Comparison of ENCODE assay signal across 1 cellular context in the genomic region with DNA sequence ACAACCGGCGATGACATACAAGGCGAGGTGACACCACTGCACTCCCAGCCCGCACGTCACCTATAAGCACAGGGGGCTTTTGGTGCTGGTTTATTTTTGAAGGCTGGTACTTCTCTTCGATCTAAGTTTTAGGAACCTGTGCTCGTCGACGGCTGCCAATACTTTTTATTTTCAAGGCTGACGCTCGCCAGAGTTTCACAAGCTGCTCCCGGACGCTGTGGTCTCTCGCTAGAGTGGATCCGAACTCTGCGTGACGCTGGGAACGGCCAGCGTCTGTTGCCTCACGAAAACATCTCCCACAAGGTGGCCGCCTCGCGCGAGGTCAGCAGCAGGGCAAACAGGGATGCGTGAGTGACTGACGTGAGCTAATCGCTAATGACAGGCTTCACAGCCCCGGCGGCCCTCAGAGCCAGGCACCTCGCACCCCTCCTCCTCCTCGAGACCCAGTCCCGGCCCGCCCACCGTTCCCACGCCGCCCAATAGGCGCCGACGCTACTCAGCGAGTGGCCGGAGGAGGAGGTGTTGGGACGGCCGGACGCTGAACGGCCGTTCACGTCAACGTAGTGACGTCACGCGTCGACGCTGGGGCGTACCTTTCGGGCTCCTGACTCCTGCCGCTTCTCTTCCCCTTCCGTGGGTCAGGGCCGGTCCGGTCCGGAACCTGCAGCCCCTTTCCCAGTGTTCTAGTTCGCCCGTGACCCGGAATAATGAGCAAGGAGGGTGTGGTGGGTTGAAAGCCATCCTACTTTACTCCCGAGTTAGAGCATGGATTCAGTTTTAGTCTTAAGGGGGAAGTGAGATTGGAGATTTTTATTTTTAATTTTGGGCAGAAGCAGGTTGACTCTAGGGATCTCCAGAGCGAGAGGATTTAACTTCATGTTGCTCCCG.
TF ChIP-seq lines count a peak whose summit lies in the region.

A gene (plus strand): TSS at position 621 of the 888 bp plus-strand sequence. CDS start 15,351 bp downstream, outside the sequence.

TF ChIP-seq in HepG2, 621 proteins besides CTCF, POLR2A, EP300 and RAD21 (continued from another document and continues in another):
- TF ChIP-seq, protein P1, sequence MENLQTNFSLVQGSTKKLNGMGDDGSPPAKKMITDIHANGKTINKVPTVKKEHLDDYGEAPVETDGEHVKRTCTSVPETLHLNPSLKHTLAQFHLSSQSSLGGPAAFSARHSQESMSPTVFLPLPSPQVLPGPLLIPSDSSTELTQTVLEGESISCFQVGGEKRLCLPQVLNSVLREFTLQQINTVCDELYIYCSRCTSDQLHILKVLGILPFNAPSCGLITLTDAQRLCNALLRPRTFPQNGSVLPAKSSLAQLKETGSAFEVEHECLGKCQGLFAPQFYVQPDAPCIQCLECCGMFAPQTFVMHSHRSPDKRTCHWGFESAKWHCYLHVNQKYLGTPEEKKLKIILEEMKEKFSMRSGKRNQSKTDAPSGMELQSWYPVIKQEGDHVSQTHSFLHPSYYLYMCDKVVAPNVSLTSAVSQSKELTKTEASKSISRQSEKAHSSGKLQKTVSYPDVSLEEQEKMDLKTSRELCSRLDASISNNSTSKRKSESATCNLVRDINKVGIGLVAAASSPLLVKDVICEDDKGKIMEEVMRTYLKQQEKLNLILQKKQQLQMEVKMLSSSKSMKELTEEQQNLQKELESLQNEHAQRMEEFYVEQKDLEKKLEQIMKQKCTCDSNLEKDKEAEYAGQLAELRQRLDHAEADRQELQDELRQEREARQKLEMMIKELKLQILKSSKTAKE (CRISPR knock-in tag; IDR thresholded peaks at IDR 0.05; ENCODE audit: borderline replicate concordance), result no peak
- TF ChIP-seq, protein P2, sequence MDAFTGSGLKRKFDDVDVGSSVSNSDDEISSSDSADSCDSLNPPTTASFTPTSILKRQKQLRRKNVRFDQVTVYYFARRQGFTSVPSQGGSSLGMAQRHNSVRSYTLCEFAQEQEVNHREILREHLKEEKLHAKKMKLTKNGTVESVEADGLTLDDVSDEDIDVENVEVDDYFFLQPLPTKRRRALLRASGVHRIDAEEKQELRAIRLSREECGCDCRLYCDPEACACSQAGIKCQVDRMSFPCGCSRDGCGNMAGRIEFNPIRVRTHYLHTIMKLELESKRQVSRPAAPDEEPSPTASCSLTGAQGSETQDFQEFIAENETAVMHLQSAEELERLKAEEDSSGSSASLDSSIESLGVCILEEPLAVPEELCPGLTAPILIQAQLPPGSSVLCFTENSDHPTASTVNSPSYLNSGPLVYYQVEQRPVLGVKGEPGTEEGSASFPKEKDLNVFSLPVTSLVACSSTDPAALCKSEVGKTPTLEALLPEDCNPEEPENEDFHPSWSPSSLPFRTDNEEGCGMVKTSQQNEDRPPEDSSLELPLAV (CRISPR knock-in tag; conservative IDR thresholded peaks at IDR 0.05; ENCODE audit: low read depth), result no peak
- no peak for TF ChIP-seq PCBP1 (IDR thresholded peaks at IDR 0.05; ENCODE audit: borderline replicate concordance, low read depth, low read length)
- TF ChIP-seq ZNF619 (CRISPR knock-in tag; IDR thresholded peaks at IDR 0.05), result peak; percentile 56; the same call in 1 of the 2 replicates
- TF ChIP-seq ZNF816 (CRISPR knock-in tag; IDR thresholded peaks at IDR 0.05; ENCODE audit: borderline replicate concordance), result 0 out of 2 replicates have a peak, but pooled peaks have one; percentile 78
- no peak for TF ChIP-seq ZNF841 (CRISPR knock-in tag; IDR thresholded peaks at IDR 0.05; ENCODE audit: borderline replicate concordance)
- TF ChIP-seq NBN (conservative IDR thresholded peaks at IDR 0.05), result no peak
- TF ChIP-seq, protein P3, sequence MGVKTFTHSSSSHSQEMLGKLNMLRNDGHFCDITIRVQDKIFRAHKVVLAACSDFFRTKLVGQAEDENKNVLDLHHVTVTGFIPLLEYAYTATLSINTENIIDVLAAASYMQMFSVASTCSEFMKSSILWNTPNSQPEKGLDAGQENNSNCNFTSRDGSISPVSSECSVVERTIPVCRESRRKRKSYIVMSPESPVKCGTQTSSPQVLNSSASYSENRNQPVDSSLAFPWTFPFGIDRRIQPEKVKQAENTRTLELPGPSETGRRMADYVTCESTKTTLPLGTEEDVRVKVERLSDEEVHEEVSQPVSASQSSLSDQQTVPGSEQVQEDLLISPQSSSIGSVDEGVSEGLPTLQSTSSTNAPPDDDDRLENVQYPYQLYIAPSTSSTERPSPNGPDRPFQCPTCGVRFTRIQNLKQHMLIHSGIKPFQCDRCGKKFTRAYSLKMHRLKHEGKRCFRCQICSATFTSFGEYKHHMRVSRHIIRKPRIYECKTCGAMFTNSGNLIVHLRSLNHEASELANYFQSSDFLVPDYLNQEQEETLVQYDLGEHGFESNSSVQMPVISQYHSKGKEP (CRISPR knock-in tag; IDR thresholded peaks at IDR 0.05), result no peak
- TF ChIP-seq, protein P4, sequence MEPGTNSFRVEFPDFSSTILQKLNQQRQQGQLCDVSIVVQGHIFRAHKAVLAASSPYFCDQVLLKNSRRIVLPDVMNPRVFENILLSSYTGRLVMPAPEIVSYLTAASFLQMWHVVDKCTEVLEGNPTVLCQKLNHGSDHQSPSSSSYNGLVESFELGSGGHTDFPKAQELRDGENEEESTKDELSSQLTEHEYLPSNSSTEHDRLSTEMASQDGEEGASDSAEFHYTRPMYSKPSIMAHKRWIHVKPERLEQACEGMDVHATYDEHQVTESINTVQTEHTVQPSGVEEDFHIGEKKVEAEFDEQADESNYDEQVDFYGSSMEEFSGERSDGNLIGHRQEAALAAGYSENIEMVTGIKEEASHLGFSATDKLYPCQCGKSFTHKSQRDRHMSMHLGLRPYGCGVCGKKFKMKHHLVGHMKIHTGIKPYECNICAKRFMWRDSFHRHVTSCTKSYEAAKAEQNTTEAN (CRISPR knock-in tag; conservative IDR thresholded peaks at IDR 0.05), result no peak
- no peak for TF ChIP-seq ZBTB1 (CRISPR knock-in tag; IDR thresholded peaks at IDR 0.05; ENCODE audit: borderline replicate concordance)
- TF ChIP-seq SRF (IDR thresholded peaks at IDR 0.05; ENCODE audit: low read depth, low read length), result no peak
- TF ChIP-seq, protein P5, sequence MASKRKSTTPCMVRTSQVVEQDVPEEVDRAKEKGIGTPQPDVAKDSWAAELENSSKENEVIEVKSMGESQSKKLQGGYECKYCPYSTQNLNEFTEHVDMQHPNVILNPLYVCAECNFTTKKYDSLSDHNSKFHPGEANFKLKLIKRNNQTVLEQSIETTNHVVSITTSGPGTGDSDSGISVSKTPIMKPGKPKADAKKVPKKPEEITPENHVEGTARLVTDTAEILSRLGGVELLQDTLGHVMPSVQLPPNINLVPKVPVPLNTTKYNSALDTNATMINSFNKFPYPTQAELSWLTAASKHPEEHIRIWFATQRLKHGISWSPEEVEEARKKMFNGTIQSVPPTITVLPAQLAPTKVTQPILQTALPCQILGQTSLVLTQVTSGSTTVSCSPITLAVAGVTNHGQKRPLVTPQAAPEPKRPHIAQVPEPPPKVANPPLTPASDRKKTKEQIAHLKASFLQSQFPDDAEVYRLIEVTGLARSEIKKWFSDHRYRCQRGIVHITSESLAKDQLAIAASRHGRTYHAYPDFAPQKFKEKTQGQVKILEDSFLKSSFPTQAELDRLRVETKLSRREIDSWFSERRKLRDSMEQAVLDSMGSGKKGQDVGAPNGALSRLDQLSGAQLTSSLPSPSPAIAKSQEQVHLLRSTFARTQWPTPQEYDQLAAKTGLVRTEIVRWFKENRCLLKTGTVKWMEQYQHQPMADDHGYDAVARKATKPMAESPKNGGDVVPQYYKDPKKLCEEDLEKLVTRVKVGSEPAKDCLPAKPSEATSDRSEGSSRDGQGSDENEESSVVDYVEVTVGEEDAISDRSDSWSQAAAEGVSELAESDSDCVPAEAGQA (IDR thresholded peaks at IDR 0.05; ENCODE audit: low read depth), result peak; percentile 73; the same call in 1 of the 2 replicates
- TF ChIP-seq, protein P5 (CRISPR knock-in tag; IDR thresholded peaks at IDR 0.05; ENCODE audit: borderline replicate concordance), result no peak
- TF ChIP-seq, protein P6, sequence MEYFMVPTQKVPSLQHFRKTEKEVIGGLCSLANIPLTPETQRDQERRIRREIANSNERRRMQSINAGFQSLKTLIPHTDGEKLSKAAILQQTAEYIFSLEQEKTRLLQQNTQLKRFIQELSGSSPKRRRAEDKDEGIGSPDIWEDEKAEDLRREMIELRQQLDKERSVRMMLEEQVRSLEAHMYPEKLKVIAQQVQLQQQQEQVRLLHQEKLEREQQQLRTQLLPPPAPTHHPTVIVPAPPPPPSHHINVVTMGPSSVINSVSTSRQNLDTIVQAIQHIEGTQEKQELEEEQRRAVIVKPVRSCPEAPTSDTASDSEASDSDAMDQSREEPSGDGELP (IDR thresholded peaks at IDR 0.05; ENCODE audit: borderline replicate concordance, low read depth), result peak; percentile 11; the same call in 1 of the 2 replicates
- no peak for TF ChIP-seq EZH2 (conservative IDR thresholded peaks at IDR 0.05; ENCODE audit: low read depth, low read length)
- no peak for TF ChIP-seq CENPX (CRISPR knock-in tag; IDR thresholded peaks at IDR 0.05)
- TF ChIP-seq ZFP36L2 (CRISPR knock-in tag; IDR thresholded peaks at IDR 0.05), result no peak
- peak; percentile 99 for TF ChIP-seq ZNF614 (CRISPR knock-in tag; IDR thresholded peaks at IDR 0.05; ENCODE audit: borderline replicate concordance)
- TF ChIP-seq ATM (IDR thresholded peaks at IDR 0.05; ENCODE audit: borderline replicate concordance), result no peak
- peak; percentile 52 for TF ChIP-seq ZNF883 (CRISPR knock-in tag; IDR thresholded peaks at IDR 0.05; ENCODE audit: not compliant biosample characterization)
- TF ChIP-seq, protein P7, sequence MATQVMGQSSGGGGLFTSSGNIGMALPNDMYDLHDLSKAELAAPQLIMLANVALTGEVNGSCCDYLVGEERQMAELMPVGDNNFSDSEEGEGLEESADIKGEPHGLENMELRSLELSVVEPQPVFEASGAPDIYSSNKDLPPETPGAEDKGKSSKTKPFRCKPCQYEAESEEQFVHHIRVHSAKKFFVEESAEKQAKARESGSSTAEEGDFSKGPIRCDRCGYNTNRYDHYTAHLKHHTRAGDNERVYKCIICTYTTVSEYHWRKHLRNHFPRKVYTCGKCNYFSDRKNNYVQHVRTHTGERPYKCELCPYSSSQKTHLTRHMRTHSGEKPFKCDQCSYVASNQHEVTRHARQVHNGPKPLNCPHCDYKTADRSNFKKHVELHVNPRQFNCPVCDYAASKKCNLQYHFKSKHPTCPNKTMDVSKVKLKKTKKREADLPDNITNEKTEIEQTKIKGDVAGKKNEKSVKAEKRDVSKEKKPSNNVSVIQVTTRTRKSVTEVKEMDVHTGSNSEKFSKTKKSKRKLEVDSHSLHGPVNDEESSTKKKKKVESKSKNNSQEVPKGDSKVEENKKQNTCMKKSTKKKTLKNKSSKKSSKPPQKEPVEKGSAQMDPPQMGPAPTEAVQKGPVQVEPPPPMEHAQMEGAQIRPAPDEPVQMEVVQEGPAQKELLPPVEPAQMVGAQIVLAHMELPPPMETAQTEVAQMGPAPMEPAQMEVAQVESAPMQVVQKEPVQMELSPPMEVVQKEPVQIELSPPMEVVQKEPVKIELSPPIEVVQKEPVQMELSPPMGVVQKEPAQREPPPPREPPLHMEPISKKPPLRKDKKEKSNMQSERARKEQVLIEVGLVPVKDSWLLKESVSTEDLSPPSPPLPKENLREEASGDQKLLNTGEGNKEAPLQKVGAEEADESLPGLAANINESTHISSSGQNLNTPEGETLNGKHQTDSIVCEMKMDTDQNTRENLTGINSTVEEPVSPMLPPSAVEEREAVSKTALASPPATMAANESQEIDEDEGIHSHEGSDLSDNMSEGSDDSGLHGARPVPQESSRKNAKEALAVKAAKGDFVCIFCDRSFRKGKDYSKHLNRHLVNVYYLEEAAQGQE (IDR thresholded peaks at IDR 0.05; ENCODE audit: borderline replicate concordance in 1 of 2, low read depth in 1 of 2, low read length in 2 of 2), result peak in 1 of 2 experiments; percentile 24; a peak in 1 of 4 replicates
- TF ChIP-seq NONO (IDR thresholded peaks at IDR 0.05), result no peak
- TF ChIP-seq NONO (CRISPR knock-in tag; conservative IDR thresholded peaks at IDR 0.05), result peak; percentile 93
- peak; percentile 50; the same call in 1 of the 2 replicates for TF ChIP-seq SALL2 (CRISPR knock-in tag; IDR thresholded peaks at IDR 0.05)
- TF ChIP-seq, protein P8, sequence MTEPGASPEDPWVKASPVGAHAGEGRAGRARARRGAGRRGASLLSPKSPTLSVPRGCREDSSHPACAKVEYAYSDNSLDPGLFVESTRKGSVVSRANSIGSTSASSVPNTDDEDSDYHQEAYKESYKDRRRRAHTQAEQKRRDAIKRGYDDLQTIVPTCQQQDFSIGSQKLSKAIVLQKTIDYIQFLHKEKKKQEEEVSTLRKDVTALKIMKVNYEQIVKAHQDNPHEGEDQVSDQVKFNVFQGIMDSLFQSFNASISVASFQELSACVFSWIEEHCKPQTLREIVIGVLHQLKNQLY (CRISPR knock-in tag; IDR thresholded peaks at IDR 0.05), result peak; percentile 22; the same call in 1 of the 2 replicates
- peak; percentile 79; the same call in 1 of the 2 replicates for TF ChIP-seq TOPORS (CRISPR knock-in tag; IDR thresholded peaks at IDR 0.05)
- TF ChIP-seq MAF1 (CRISPR knock-in tag; IDR thresholded peaks at IDR 0.05; ENCODE audit: borderline replicate concordance), result no peak
- TF ChIP-seq, protein P9, sequence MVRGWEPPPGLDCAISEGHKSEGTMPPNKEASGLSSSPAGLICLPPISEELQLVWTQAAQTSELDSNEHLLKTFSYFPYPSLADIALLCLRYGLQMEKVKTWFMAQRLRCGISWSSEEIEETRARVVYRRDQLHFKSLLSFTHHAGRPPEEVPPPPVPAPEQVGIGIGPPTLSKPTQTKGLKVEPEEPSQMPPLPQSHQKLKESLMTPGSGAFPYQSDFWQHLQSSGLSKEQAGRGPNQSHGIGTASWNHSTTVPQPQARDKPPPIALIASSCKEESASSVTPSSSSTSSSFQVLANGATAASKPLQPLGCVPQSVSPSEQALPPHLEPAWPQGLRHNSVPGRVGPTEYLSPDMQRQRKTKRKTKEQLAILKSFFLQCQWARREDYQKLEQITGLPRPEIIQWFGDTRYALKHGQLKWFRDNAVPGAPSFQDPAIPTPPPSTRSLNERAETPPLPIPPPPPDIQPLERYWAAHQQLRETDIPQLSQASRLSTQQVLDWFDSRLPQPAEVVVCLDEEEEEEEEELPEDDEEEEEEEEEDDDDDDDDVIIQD (CRISPR knock-in tag; IDR thresholded peaks at IDR 0.05; ENCODE audit: low read depth), result peak; percentile 96
- no peak for TF ChIP-seq TSC22D2 (CRISPR knock-in tag; IDR thresholded peaks at IDR 0.05; ENCODE audit: borderline replicate concordance)
